7 cellular contexts compared by ENCODE assay signal in the genomic region with DNA sequence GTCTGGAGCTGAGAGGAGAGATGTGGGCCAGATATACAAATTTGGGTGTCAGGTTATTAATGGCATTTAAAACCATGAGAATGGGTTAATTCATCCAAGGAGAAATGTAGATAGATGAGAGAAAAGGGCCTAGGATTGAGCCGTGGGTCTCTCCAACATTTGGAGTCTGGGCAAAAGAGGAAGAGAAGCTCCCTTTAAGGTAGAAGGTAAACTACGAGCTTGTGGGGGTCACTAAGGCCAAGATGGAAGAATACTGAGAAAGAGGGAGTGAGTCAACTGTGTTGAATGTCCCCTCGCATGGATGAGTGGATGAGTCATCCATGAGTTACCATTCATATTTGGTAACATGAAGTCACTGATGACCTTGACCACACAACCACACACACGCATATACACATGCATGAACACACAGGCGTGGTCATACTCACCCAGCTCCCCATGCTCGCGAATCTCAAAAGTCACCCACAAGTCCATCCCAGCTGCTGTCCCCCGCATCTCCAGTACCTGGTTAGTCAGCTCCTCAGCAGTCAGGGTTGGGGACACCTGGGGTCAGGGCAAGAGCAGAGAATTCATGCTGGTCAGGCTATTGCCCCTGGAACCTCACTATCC. TPM values are rescaled to one million over a fixed set of nuclear protein-coding genes. Genes with fewer than 3 reads are reported as not detected.
DNase-seq lines count a peak whose midpoint lies in the region; ATAC-seq, FAIRE-seq and TF ChIP-seq lines count a peak whose summit lies in the region.

No MANE protein-coding gene starts in this region.

- H3K4me3 ChIP-seq in adipocyte (ENCODE audit: low read length), result no peak overlapping the region
- no peak overlapping the region for H3K4me3 ChIP-seq in skeletal muscle satellite cell (ENCODE audit: low read length)

- H3K36me3 ChIP-seq in adipocyte (ENCODE audit: control insufficient read depth, insufficient read depth, low read length, severe bottlenecking) (no peaks in the 10 kb centered on the region), skeletal muscle satellite cell (ENCODE audit: insufficient read depth, low read length) (no peaks in the 10 kb centered on the region)

- TF ChIP-seq CTCF in D721Med (IDR thresholded peaks at IDR 0.05; ENCODE audit: insufficient read depth, missing control alignments), result no peak

- DNase-seq in adipocyte (ENCODE audit: low read depth) (peak; percentile 69), D721Med (ENCODE audit: insufficient read length, low spot score) (no peak)
- no peak for DNase-seq in activated naive CD4-positive, alpha-beta T cell treated with anti-CD3 and anti-CD28 coated beads, Interleukin-2, amount 50 U/mL, for 16 hours
- DNase-seq in central memory CD4-positive, alpha-beta T cell, result no peak

- H3K9me3 ChIP-seq in adipocyte (ENCODE audit: control insufficient read depth, low read length) (no peaks in the 10 kb centered on the region), skeletal muscle satellite cell (replicated peaks; ENCODE audit: low read length) (no peaks in the 10 kb centered on the region)

- H3K9ac ChIP-seq in adipocyte (ENCODE audit: low read length), result no peak overlapping the region
- H3K9ac ChIP-seq in skeletal muscle satellite cell (ENCODE audit: low read depth, low read length), result no peak overlapping the region

- peak overlapping the region; percentile 10 for H3K4me2 ChIP-seq in skeletal muscle satellite cell (ENCODE audit: low read length)

- ATAC-seq in GM18868 (IDR thresholded peaks at IDR 0.05; ENCODE audit: unreplicated experiment), result peak; percentile 88
- ATAC-seq in HG03045 (IDR thresholded peaks at IDR 0.05; ENCODE audit: unreplicated experiment), result peak; percentile 58

- H3K4me1 ChIP-seq in adipocyte (ENCODE audit: control insufficient read depth, insufficient read depth, low read length), result peaks cover 20% of the 10 kb centered on the region
- peaks cover 22% of the 10 kb centered on the region for H3K4me1 ChIP-seq in skeletal muscle satellite cell (ENCODE audit: control insufficient read depth, insufficient read depth, low read length)

- no peaks in the 10 kb centered on the region for H3K27me3 ChIP-seq in adipocyte (replicated peaks; ENCODE audit: control insufficient read depth, insufficient read depth, low read length)
- H3K27me3 ChIP-seq in skeletal muscle satellite cell (ENCODE audit: control insufficient read depth, insufficient read depth, low read length), result no peaks in the 10 kb centered on the region

- no peak for FAIRE-seq in D721Med (lab: Jason Lieb, UNC)

RNA-seq across cellular contexts. Expression of a gene that starts 6.8 kb away (rescaled TPM):
- 14.2 and 15.7 TPM in 2 replicates for total RNA-seq in skeletal muscle satellite cell (2012; rRNA removed)

RNA-seq across cellular contexts. Expression of a gene that starts 21.2 kb away (rescaled TPM):
- total RNA-seq in skeletal muscle satellite cell (2012; rRNA removed), result 5.7 and 6.8 TPM in 2 replicates

RNA-seq across cellular contexts. Expression of a gene that starts 21.4 kb away (rescaled TPM):
- total RNA-seq in skeletal muscle satellite cell (2012; rRNA removed), result 35.7 and 49.6 TPM in 2 replicates

RNA-seq across cellular contexts. Expression of a gene that starts 24.0 kb away (rescaled TPM):
- total RNA-seq in skeletal muscle satellite cell (2012; rRNA removed), result 1.5 and 2.0 TPM in 2 replicates

RNA-seq across cellular contexts. Expression of a gene that starts 39.2 kb away (rescaled TPM):
- 22.9 and 25.9 TPM in 2 replicates for total RNA-seq in skeletal muscle satellite cell (2012; rRNA removed)
